Comparison of ENCODE assay signal across 8 cellular contexts in the genomic region with DNA sequence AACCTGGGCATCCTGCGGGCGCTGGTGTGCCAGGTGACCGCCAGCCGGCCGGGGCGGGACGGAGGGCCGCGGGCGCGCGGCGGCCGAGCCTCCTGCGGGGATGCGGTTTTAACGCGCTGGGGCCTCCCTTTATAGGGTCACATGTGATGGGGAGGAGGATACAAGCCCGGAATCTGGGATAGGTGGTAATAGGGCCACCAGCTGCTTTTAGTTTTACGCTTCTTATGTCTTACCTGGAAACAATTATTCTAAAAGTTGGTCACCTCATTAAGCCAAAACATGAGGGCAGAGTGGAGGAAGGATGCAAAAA. TPM values are rescaled to one million over a fixed set of nuclear protein-coding genes. Genes with fewer than 3 reads are reported as not detected.
A peak's percentile ranks its signal among the peaks of the same experiment; 100 is the strongest.
DNase-seq lines count a peak whose midpoint lies in the region; ATAC-seq lines count a peak whose summit lies in the region.

No MANE protein-coding gene starts in this region.

- no peaks in the 10 kb centered on the region for H3K27me3 ChIP-seq in HAP-1 (ENCODE audit: low read depth)

- H3K4me1 ChIP-seq in HAP-1 = peaks cover 9% of the 10 kb centered on the region

- peak overlapping the region; percentile 80 for H3K4me3 ChIP-seq in HAP-1

- ATAC-seq in stimulated activated naive CD8-positive, alpha-beta T cell treated with anti-CD3 and anti-CD28 coated beads, Interleukin-15, amount 100 ng/mL, for 72 hours = no peak
- no peak for ATAC-seq in GM18909 (IDR thresholded peaks at IDR 0.05; ENCODE audit: poor library complexity, unreplicated experiment)
- no peak for ATAC-seq in HG03457 (IDR thresholded peaks at IDR 0.05; ENCODE audit: unreplicated experiment)

- H3K27me3 Mint-ChIP-seq in activated naive CD8-positive, alpha-beta T cell treated with anti-CD3 and anti-CD28 coated beads for 36 hours = no peaks in the 10 kb centered on the region
- peaks cover 2 to 5% (median 2%) of the 10 kb centered on the region in 3 donors for H3K27me3 Mint-ChIP-seq in immature natural killer cell (ENCODE audit: low read depth in 3 of 3)
- no peaks in the 10 kb centered on the region for H3K27me3 Mint-ChIP-seq in stimulated activated naive CD8-positive, alpha-beta T cell treated with anti-CD3 and anti-CD28 coated beads, Interleukin-15, amount 100 ng/mL, for 72 hours

- H3K27ac Mint-ChIP-seq in activated naive CD8-positive, alpha-beta T cell treated with anti-CD3 and anti-CD28 coated beads for 36 hours = peak overlapping the region; percentile 86
- peak overlapping the region; percentile 88 to 94 (median 90) for H3K27ac Mint-ChIP-seq in immature natural killer cell
- H3K27ac Mint-ChIP-seq in stimulated activated naive CD8-positive, alpha-beta T cell treated with anti-CD3 and anti-CD28 coated beads, Interleukin-15, amount 100 ng/mL, for 72 hours = peak overlapping the region; percentile 92 to 97

- peaks cover 26% of the 10 kb centered on the region for H3K36me3 ChIP-seq in HAP-1 (replicated peaks)

- peaks cover 47% of the 10 kb centered on the region for H3K4me1 Mint-ChIP-seq in activated naive CD8-positive, alpha-beta T cell treated with anti-CD3 and anti-CD28 coated beads for 36 hours
- H3K4me1 Mint-ChIP-seq in immature natural killer cell = peaks cover 27 to 44% of the 10 kb centered on the region in 2 donors
- H3K4me1 Mint-ChIP-seq in stimulated activated naive CD8-positive, alpha-beta T cell treated with anti-CD3 and anti-CD28 coated beads, Interleukin-15, amount 100 ng/mL, for 72 hours = peaks cover 55% of the 10 kb centered on the region

- peak overlapping the region; percentile 88 for H3K4me3 Mint-ChIP-seq in activated naive CD8-positive, alpha-beta T cell treated with anti-CD3 and anti-CD28 coated beads for 36 hours
- peak overlapping the region; percentile 84 to 97 (median 91) for H3K4me3 Mint-ChIP-seq in immature natural killer cell
- peak overlapping the region; percentile 88 to 91 for H3K4me3 Mint-ChIP-seq in stimulated activated naive CD8-positive, alpha-beta T cell treated with anti-CD3 and anti-CD28 coated beads, Interleukin-15, amount 100 ng/mL, for 72 hours

- peaks cover 75% of the 10 kb centered on the region for H3K36me3 Mint-ChIP-seq in activated naive CD8-positive, alpha-beta T cell treated with anti-CD3 and anti-CD28 coated beads for 36 hours
- H3K36me3 Mint-ChIP-seq in immature natural killer cell = peaks cover 19 to 33% (median 32%) of the 10 kb centered on the region in 3 donors

- H3K9me3 ChIP-seq in HAP-1 = no peaks in the 10 kb centered on the region; the same call in 1 of the 2 replicates

- DNase-seq in A172 (ENCODE audit: low spot score) = peak; percentile 58
- peak in 1 of 2 experiments; percentile 28 for DNase-seq in HAP-1 (ENCODE audit: low spot score in 2 of 2)
- no peak for DNase-seq in activated naive CD8-positive, alpha-beta T cell treated with anti-CD3 and anti-CD28 coated beads for 36 hours
- DNase-seq in immature natural killer cell = no peak
- DNase-seq in stimulated activated naive CD8-positive, alpha-beta T cell treated with anti-CD3 and anti-CD28 coated beads, Interleukin-15, amount 100 ng/mL, for 72 hours = no peak
- no peak for DNase-seq in activated CD4-positive, CD25-positive, alpha-beta regulatory T cell (lab: John Stamatoyannopoulos, UW)

- in situ Hi-C loops in HAP-1 (cut with MboI; ENCODE audit: low sequenced_read_pairs) = no loop called here

- H3K9me3 Mint-ChIP-seq in activated naive CD8-positive, alpha-beta T cell treated with anti-CD3 and anti-CD28 coated beads for 36 hours = peaks cover 5% of the 10 kb centered on the region
- no peaks in the 10 kb centered on the region for H3K9me3 Mint-ChIP-seq in immature natural killer cell
- H3K9me3 Mint-ChIP-seq in stimulated activated naive CD8-positive, alpha-beta T cell treated with anti-CD3 and anti-CD28 coated beads, Interleukin-15, amount 100 ng/mL, for 72 hours = peaks cover 0 to 7% of the 10 kb centered on the region in 2 donors

RNA-seq across cellular contexts. Expression of gene DCAF17, which starts 0.6 kb away (rescaled TPM):
- 27.8 and 35.5 TPM in 2 replicates for total RNA-seq in A172 (2014; rRNA removed; shearing (Covaris generic))
- total RNA-seq in activated naive CD8-positive, alpha-beta T cell treated with anti-CD3 and anti-CD28 coated beads for 36 hours = 10 to 100 TPM; 18.8 to 18.9 TPM
- polyA plus RNA-seq in immature natural killer cell = 10 to 100 TPM; 12.7 to 17.8 (median 16.4) TPM

RNA-seq across cellular contexts. Expression of gene METTL8, which starts 0.8 kb away (rescaled TPM):
- 52.6 and 79.1 TPM in 2 replicates for total RNA-seq in A172 (2014; rRNA removed; shearing (Covaris generic))
- total RNA-seq in activated naive CD8-positive, alpha-beta T cell treated with anti-CD3 and anti-CD28 coated beads for 36 hours = 10 to 100 TPM; 49.4 to 52.7 TPM
- polyA plus RNA-seq in immature natural killer cell = 10 to 100 TPM; 11.0 to 21.2 (median 11.3) TPM
